In the genomic region with DNA sequence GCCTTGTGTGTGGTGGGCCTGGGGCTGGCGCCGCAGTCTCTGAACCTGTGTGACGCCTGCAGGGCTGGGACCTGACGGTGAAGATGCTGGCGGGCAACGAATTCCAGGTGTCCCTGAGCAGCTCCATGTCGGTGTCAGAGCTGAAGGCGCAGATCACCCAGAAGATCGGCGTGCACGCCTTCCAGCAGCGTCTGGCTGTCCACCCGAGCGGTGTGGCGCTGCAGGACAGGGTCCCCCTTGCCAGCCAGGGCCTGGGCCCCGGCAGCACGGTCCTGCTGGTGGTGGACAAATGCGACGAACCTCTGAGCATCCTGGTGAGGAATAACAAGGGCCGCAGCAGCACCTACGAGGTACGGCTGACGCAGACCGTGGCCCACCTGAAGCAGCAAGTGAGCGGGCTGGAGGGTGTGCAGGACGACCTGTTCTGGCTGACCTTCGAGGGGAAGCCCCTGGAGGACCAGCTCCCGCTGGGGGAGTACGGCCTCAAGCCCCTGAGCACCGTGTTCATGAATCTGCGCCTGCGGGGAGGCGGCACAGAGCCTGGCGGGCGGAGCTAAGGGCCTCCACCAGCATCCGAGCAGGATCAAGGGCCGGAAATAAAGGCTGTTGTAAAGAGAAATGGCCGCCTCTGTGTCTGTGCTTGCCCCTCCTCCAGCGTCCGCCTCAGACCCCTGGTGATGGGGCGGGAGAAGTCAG, we compare ENCODE assay signal across 1 cellular context.
TF ChIP-seq lines count a peak whose summit lies in the region.

No MANE protein-coding gene starts in this region.

TF ChIP-seq in GM23338, 12 proteins besides CTCF, POLR2A, EP300 and RAD21 (continued from another document):
- TF ChIP-seq, protein P1, sequence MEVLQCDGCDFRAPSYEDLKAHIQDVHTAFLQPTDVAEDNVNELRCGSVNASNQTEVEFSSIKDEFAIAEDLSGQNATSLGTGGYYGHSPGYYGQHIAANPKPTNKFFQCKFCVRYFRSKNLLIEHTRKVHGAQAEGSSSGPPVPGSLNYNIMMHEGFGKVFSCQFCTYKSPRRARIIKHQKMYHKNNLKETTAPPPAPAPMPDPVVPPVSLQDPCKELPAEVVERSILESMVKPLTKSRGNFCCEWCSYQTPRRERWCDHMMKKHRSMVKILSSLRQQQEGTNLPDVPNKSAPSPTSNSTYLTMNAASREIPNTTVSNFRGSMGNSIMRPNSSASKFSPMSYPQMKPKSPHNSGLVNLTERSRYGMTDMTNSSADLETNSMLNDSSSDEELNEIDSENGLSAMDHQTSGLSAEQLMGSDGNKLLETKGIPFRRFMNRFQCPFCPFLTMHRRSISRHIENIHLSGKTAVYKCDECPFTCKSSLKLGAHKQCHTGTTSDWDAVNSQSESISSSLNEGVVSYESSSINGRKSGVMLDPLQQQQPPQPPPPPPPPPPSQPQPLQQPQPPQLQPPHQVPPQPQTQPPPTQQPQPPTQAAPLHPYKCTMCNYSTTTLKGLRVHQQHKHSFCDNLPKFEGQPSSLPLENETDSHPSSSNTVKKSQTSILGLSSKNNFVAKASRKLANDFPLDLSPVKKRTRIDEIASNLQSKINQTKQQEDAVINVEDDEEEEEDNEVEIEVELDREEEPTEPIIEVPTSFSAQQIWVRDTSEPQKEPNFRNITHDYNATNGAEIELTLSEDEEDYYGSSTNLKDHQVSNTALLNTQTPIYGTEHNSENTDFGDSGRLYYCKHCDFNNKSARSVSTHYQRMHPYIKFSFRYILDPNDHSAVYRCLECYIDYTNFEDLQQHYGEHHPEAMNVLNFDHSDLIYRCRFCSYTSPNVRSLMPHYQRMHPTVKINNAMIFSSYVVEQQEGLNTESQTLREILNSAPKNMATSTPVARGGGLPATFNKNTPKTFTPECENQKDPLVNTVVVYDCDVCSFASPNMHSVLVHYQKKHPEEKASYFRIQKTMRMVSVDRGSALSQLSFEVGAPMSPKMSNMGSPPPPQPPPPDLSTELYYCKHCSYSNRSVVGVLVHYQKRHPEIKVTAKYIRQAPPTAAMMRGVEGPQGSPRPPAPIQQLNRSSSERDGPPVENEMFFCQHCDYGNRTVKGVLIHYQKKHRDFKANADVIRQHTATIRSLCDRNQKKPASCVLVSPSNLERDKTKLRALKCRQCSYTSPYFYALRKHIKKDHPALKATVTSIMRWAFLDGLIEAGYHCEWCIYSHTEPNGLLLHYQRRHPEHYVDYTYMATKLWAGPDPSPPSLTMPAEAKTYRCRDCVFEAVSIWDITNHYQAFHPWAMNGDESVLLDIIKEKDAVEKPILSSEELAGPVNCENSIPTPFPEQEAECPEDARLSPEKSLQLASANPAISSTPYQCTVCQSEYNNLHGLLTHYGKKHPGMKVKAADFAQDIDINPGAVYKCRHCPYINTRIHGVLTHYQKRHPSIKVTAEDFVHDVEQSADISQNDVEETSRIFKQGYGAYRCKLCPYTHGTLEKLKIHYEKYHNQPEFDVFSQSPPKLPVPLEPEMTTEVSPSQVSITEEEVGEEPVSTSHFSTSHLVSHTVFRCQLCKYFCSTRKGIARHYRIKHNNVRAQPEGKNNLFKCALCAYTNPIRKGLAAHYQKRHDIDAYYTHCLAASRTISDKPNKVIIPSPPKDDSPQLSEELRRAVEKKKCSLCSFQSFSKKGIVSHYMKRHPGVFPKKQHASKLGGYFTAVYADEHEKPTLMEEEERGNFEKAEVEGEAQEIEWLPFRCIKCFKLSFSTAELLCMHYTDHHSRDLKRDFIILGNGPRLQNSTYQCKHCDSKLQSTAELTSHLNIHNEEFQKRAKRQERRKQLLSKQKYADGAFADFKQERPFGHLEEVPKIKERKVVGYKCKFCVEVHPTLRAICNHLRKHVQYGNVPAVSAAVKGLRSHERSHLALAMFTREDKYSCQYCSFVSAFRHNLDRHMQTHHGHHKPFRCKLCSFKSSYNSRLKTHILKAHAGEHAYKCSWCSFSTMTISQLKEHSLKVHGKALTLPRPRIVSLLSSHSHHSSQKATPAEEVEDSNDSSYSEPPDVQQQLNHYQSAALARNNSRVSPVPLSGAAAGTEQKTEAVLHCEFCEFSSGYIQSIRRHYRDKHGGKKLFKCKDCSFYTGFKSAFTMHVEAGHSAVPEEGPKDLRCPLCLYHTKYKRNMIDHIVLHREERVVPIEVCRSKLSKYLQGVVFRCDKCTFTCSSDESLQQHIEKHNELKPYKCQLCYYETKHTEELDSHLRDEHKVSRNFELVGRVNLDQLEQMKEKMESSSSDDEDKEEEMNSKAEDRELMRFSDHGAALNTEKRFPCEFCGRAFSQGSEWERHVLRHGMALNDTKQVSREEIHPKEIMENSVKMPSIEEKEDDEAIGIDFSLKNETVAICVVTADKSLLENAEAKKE (CRISPR knock-in tag; IDR thresholded peaks at IDR 0.05): no peak
- TF ChIP-seq POLR2AphosphoS5 (IDR thresholded peaks at IDR 0.05; ENCODE audit: low read depth) (no peak), CREB1 (CRISPR knock-in tag; IDR thresholded peaks at IDR 0.05; ENCODE audit: low read depth) (no peak)
